In the genomic region with DNA sequence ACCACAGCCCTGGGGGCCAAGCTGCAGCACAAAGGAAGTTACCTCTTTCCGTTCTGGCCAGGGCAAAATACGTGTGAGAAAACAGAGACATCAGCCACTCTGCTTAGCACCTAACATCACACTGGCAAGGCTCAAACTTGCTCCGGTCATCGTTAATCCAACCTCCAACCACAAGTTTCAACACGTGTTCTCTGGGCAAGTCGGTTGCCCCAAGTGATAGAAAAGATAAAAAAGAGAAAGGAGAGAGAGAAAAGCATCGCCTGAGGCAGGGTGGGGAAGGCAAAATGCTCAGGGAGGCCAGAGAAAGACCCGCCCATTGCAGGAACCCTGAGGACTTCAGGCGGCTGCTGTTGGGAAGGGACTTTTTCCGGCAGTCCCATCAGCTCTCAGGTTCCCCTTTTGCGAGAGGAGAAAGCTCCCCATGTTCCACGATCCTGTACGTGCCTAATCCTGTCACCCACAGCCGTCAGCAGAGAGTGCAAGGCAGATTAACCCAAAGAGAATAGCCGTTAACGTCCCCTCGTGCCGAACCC, we compare ENCODE assay signal across 1 cellular context.
TF ChIP-seq lines count a peak whose summit lies in the region.

No MANE protein-coding gene starts in this region.

TF ChIP-seq in GM23338, 12 proteins besides CTCF, POLR2A, EP300 and RAD21 (continued from another document):
- TF ChIP-seq, protein P1, sequence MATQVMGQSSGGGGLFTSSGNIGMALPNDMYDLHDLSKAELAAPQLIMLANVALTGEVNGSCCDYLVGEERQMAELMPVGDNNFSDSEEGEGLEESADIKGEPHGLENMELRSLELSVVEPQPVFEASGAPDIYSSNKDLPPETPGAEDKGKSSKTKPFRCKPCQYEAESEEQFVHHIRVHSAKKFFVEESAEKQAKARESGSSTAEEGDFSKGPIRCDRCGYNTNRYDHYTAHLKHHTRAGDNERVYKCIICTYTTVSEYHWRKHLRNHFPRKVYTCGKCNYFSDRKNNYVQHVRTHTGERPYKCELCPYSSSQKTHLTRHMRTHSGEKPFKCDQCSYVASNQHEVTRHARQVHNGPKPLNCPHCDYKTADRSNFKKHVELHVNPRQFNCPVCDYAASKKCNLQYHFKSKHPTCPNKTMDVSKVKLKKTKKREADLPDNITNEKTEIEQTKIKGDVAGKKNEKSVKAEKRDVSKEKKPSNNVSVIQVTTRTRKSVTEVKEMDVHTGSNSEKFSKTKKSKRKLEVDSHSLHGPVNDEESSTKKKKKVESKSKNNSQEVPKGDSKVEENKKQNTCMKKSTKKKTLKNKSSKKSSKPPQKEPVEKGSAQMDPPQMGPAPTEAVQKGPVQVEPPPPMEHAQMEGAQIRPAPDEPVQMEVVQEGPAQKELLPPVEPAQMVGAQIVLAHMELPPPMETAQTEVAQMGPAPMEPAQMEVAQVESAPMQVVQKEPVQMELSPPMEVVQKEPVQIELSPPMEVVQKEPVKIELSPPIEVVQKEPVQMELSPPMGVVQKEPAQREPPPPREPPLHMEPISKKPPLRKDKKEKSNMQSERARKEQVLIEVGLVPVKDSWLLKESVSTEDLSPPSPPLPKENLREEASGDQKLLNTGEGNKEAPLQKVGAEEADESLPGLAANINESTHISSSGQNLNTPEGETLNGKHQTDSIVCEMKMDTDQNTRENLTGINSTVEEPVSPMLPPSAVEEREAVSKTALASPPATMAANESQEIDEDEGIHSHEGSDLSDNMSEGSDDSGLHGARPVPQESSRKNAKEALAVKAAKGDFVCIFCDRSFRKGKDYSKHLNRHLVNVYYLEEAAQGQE (IDR thresholded peaks at IDR 0.05; ENCODE audit: unreplicated experiment), result no peak
- TF ChIP-seq CREB1 (CRISPR knock-in tag; IDR thresholded peaks at IDR 0.05; ENCODE audit: low read depth) (no peak), POLR2AphosphoS5 (IDR thresholded peaks at IDR 0.05; ENCODE audit: low read depth) (no peak), NANOG (IDR thresholded peaks at IDR 0.05; ENCODE audit: borderline replicate concordance) (no peak), STAT1 (IDR thresholded peaks at IDR 0.05; ENCODE audit: unreplicated experiment) (no peak), EZH2 (IDR thresholded peaks at IDR 0.05; ENCODE audit: low read depth, unreplicated experiment) (no peak), ZNF114 (CRISPR knock-in tag; IDR thresholded peaks at IDR 0.05) (no peak), ZNF331 (CRISPR knock-in tag; IDR thresholded peaks at IDR 0.05; ENCODE audit: low read depth) (no peak)
- TF ChIP-seq, protein P2, sequence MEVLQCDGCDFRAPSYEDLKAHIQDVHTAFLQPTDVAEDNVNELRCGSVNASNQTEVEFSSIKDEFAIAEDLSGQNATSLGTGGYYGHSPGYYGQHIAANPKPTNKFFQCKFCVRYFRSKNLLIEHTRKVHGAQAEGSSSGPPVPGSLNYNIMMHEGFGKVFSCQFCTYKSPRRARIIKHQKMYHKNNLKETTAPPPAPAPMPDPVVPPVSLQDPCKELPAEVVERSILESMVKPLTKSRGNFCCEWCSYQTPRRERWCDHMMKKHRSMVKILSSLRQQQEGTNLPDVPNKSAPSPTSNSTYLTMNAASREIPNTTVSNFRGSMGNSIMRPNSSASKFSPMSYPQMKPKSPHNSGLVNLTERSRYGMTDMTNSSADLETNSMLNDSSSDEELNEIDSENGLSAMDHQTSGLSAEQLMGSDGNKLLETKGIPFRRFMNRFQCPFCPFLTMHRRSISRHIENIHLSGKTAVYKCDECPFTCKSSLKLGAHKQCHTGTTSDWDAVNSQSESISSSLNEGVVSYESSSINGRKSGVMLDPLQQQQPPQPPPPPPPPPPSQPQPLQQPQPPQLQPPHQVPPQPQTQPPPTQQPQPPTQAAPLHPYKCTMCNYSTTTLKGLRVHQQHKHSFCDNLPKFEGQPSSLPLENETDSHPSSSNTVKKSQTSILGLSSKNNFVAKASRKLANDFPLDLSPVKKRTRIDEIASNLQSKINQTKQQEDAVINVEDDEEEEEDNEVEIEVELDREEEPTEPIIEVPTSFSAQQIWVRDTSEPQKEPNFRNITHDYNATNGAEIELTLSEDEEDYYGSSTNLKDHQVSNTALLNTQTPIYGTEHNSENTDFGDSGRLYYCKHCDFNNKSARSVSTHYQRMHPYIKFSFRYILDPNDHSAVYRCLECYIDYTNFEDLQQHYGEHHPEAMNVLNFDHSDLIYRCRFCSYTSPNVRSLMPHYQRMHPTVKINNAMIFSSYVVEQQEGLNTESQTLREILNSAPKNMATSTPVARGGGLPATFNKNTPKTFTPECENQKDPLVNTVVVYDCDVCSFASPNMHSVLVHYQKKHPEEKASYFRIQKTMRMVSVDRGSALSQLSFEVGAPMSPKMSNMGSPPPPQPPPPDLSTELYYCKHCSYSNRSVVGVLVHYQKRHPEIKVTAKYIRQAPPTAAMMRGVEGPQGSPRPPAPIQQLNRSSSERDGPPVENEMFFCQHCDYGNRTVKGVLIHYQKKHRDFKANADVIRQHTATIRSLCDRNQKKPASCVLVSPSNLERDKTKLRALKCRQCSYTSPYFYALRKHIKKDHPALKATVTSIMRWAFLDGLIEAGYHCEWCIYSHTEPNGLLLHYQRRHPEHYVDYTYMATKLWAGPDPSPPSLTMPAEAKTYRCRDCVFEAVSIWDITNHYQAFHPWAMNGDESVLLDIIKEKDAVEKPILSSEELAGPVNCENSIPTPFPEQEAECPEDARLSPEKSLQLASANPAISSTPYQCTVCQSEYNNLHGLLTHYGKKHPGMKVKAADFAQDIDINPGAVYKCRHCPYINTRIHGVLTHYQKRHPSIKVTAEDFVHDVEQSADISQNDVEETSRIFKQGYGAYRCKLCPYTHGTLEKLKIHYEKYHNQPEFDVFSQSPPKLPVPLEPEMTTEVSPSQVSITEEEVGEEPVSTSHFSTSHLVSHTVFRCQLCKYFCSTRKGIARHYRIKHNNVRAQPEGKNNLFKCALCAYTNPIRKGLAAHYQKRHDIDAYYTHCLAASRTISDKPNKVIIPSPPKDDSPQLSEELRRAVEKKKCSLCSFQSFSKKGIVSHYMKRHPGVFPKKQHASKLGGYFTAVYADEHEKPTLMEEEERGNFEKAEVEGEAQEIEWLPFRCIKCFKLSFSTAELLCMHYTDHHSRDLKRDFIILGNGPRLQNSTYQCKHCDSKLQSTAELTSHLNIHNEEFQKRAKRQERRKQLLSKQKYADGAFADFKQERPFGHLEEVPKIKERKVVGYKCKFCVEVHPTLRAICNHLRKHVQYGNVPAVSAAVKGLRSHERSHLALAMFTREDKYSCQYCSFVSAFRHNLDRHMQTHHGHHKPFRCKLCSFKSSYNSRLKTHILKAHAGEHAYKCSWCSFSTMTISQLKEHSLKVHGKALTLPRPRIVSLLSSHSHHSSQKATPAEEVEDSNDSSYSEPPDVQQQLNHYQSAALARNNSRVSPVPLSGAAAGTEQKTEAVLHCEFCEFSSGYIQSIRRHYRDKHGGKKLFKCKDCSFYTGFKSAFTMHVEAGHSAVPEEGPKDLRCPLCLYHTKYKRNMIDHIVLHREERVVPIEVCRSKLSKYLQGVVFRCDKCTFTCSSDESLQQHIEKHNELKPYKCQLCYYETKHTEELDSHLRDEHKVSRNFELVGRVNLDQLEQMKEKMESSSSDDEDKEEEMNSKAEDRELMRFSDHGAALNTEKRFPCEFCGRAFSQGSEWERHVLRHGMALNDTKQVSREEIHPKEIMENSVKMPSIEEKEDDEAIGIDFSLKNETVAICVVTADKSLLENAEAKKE (CRISPR knock-in tag; IDR thresholded peaks at IDR 0.05), result no peak
TF ChIP-seq in GM23338: peak in this region for 0.
